28 cellular contexts compared by ENCODE assay signal in the genomic region with DNA sequence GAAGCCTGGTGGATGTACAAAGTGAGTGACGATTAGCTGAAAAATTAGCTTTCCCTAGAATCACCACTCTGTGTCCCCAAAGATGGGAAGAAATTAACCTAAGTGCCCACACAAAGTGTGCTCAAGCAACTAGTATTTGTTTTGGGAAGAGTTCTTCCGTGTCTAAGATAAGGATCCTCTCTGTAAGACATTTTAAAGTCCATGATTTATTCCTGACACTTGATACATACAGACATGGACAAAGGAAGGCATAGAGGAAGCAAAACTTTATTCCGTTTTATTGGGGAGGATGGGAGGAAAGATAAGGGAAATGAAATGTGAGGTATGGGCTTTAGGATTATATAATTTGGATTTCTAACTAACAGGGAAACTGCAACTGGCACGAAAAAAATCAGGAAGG.
"Had no signal": no experiment of that assay in that cellular context is flagged by ENCODE, and none has a peak within 500 bp of the region (broad histone marks: within the 10 kb centered on the region; RNA-seq: fewer than 3 reads in every experiment).

No MANE protein-coding gene starts in this region.

- H3K9me3 Mint-ChIP-seq: brain had no signal

- FAIRE-seq: astrocyte had no signal

- ATAC-seq: activated CD4-positive, alpha-beta T cell treated with anti-CD3 and anti-CD28 coated beads for 36 hours; activated T-helper 17 cell treated with anti-CD3 and anti-CD28 coated beads, Interleukin-2, amount 50 U/mL, for 72 hours; Panc1; Right ventricle myocardium inferior; T-cell had no signal

- H3K27me3 Mint-ChIP-seq: activated CD4-positive, alpha-beta memory T cell treated with anti-CD3 and anti-CD28 coated beads, Interleukin-2, amount 10 ng/mL, durations not matched to agents 7 days and 5 days; activated CD4-positive, alpha-beta T cell treated with anti-CD3 and anti-CD28 coated beads for 36 hours; activated naive CD8-positive, alpha-beta T cell; activated T-helper 17 cell treated with anti-CD3 and anti-CD28 coated beads, Interleukin-2, amount 50 U/mL, for 72 hours; central memory CD8-positive, alpha-beta T cell; T-cell had no signal

- H3K4me3 ChIP-seq: SK-N-MC had no signal

- H3K27ac ChIP-seq: KMS-11, SK-N-MC, VCaP had no signal

- H3K4me2 ChIP-seq: KMS-11 had no signal

- DNase-seq: activated CD4-positive, alpha-beta memory T cell treated with anti-CD3 and anti-CD28 coated beads, Interleukin-2, amount 10 ng/mL, durations not matched to agents 7 days and 5 days; activated CD4-positive, alpha-beta T cell treated with anti-CD3 and anti-CD28 coated beads for 36 hours; activated CD4-positive, alpha-beta T cell treated with anti-CD3 and anti-CD28 coated beads, Interleukin-2, amount 50 U/mL, for 1 hour; activated gamma-delta T cell; activated naive CD4-positive, alpha-beta T cell treated with anti-CD3 and anti-CD28 coated beads for 36 hours; activated T-cell treated with anti-CD3 and anti-CD28 coated beads for 4 hours; activated T-cell treated with anti-CD3 and anti-CD28 coated beads, Interleukin-2, amount 50 U/mL, for 48 hours; amygdala; NCI-H1092; NCI-H1417; NCI-H1694; NCI-H2029 treated with DMSO at 0.1 percent for 48 hours; NCI-H446; NCI-H524; RPMI8226; T-cell; T-helper 2 cell; T1000 had no signal

- H3K27ac Mint-ChIP-seq: activated CD4-positive, alpha-beta memory T cell treated with anti-CD3 and anti-CD28 coated beads, Interleukin-2, amount 10 ng/mL, durations not matched to agents 7 days and 5 days; activated CD4-positive, alpha-beta T cell treated with anti-CD3 and anti-CD28 coated beads for 36 hours; activated naive CD4-positive, alpha-beta T cell treated with anti-CD3 and anti-CD28 coated beads for 36 hours; activated naive CD8-positive, alpha-beta T cell; activated T-helper 17 cell treated with anti-CD3 and anti-CD28 coated beads, Interleukin-2, amount 50 U/mL, for 72 hours; brain; T-cell had no signal

- H3K4me1 Mint-ChIP-seq: activated CD4-positive, alpha-beta memory T cell treated with anti-CD3 and anti-CD28 coated beads, Interleukin-2, amount 10 ng/mL, durations not matched to agents 7 days and 5 days; activated CD4-positive, alpha-beta T cell treated with anti-CD3 and anti-CD28 coated beads for 36 hours; activated T-helper 17 cell treated with anti-CD3 and anti-CD28 coated beads, Interleukin-2, amount 50 U/mL, for 72 hours; central memory CD8-positive, alpha-beta T cell; T-cell had no signal

- H3K36me3 Mint-ChIP-seq: activated naive CD8-positive, alpha-beta T cell; brain; T-cell had no signal

- H3K4me3 Mint-ChIP-seq: activated CD4-positive, alpha-beta memory T cell treated with anti-CD3 and anti-CD28 coated beads, Interleukin-2, amount 10 ng/mL, durations not matched to agents 7 days and 5 days; activated CD4-positive, alpha-beta T cell treated with anti-CD3 and anti-CD28 coated beads for 36 hours; activated naive CD4-positive, alpha-beta T cell treated with anti-CD3 and anti-CD28 coated beads for 36 hours; activated naive CD8-positive, alpha-beta T cell; activated T-helper 17 cell treated with anti-CD3 and anti-CD28 coated beads, Interleukin-2, amount 50 U/mL, for 72 hours; brain; central memory CD8-positive, alpha-beta T cell; T-cell had no signal

- H3K9ac ChIP-seq: KMS-11 had no signal
